ENCODE assay signal across 8 cellular contexts in the genomic region with DNA sequence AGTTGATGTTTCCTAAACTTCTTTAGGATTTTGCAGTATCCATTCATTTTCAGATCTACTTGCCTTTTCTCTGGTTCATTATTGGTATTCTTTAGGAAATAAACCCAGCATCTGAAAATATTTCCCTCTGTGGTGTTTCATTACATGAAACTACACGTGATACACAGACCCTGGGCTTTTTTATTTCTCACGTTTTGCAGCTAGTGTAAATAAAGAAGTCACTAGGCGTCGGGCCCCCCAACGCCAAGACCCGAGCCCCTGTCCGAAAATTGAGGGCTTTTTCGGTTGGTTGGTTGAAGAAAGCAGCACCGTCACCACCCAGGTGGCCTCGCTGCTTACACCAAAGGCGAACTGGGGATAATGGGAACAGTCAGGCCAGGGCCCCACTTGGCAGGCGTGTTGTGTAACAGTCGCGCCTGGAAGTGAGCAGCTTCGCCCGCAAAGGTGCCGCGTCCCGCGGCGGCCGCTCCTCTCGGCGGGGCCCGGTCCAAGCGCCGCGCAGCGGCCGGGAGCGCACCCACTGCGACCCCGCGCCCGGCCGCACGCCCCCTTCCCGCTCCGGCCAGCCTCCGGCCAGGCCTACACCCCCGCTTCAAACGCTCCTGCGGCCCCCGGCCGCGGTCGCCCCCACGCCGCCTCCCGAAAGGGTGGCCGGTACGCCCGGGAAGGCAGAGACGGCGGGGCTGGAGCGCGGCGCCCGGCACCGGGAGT. TPM values are rescaled to one million over a fixed set of nuclear protein-coding genes. Genes with fewer than 3 reads are reported as not detected.
DNase-seq lines count a peak whose midpoint lies in the region; ATAC-seq, FAIRE-seq and TF ChIP-seq lines count a peak whose summit lies in the region.

No MANE protein-coding gene starts in this region.

- H3K27ac ChIP-seq in duodenal mucosa (ENCODE audit: low read depth, low read length) (peak overlapping the region; percentile 96), right lobe of liver (peak overlapping the region; percentile 100)

- no peaks in the 10 kb centered on the region for H3K9me3 ChIP-seq in duodenal mucosa (ENCODE audit: control insufficient read depth in 1 of 2, low read length in 2 of 2)
- no peaks in the 10 kb centered on the region for H3K9me3 ChIP-seq in right lobe of liver

- intact Hi-C loops in right lobe of liver (cut with DNase I) = loop anchor here in 1 of 2 donors (10.0 kb wide), 2 partner anchors 133 to 187 kb away; a partner anchor contains a TSS

- TF ChIP-seq POLR2A in GM12891 (IDR thresholded peaks at IDR 0.05; ENCODE audit: low read depth, low read length) = peak; percentile 64; the same call in 1 of the 2 replicates
- peak; percentile 51 for TF ChIP-seq POLR2A in right lobe of liver (IDR thresholded peaks at IDR 0.05)

- peak; percentile 9 to 56 (median 26) for ATAC-seq in right lobe of liver

- DNase-seq in GM12891 (ENCODE audit: insufficient read length, low spot score) (no peak), NCI-H1105 (lab: John Stamatoyannopoulos, UW) (peak; percentile 43), right lobe of liver (peak; percentile 58 to 76 (median 72)), NCI-H524 treated with DMSO at 0.1 percent for 48 hours (lab: John Stamatoyannopoulos, UW) (no peak), NCI-H2196 (lab: John Stamatoyannopoulos, UW; ENCODE audit: unreplicated experiment) (no peak)
- DNase-seq in activated CD4-positive, alpha-beta T cell treated with anti-CD3 and anti-CD28 coated beads, Interleukin-2, amount 50 U/mL, for 48 hours = peak; percentile 40 to 58
- peak; percentile 32 to 42 for DNase-seq in stimulated activated CD4-positive, alpha-beta T cell treated with anti-CD3 and anti-CD28 coated beads, Interleukin-2, amount 100 ng/mL, for 48 hours

- FAIRE-seq in GM12891 (lab: Jason Lieb, UNC) = peak; percentile 75

- TF ChIP-seq CTCF in right lobe of liver (IDR thresholded peaks at IDR 0.05) = no peak

- H3K4me1 ChIP-seq in duodenal mucosa (ENCODE audit: control insufficient read depth in 1 of 2, insufficient read depth in 2 of 2, low read length in 2 of 2) (peaks cover 10 to 28% of the 10 kb centered on the region in 2 donors), right lobe of liver (peaks cover 0 to 27% (median 3%) of the 10 kb centered on the region in 4 donors)

- peak overlapping the region; percentile 97 to 99 for H3K9ac ChIP-seq in duodenal mucosa (ENCODE audit: low read depth in 1 of 2, low read length in 2 of 2)

- peak overlapping the region; percentile 82 to 92 for H3K4me3 ChIP-seq in duodenal mucosa (ENCODE audit: low read depth in 1 of 2, low read length in 2 of 2)
- peak overlapping the region; percentile 60 to 66 (median 60) for H3K4me3 ChIP-seq in right lobe of liver

- H3K36me3 ChIP-seq in duodenal mucosa (ENCODE audit: control insufficient read depth in 1 of 2, insufficient read depth in 2 of 2, low read length in 2 of 2) = no peaks in the 10 kb centered on the region
- H3K36me3 ChIP-seq in right lobe of liver = no peaks in the 10 kb centered on the region

- H3K27me3 ChIP-seq in duodenal mucosa (ENCODE audit: control insufficient read depth in 1 of 2, insufficient read depth in 2 of 2, low read length in 2 of 2) (no peaks in the 10 kb centered on the region), right lobe of liver (no peaks in the 10 kb centered on the region)

- WGBS in right lobe of liver (ENCODE audit: insufficient coverage, low coverage, low lambda C conversion rate, missing lambda C conversion rate) = 0% methylated on average over 14 of the region's 60 CpGs

TF ChIP-seq in GM12891, 5 proteins besides CTCF, POLR2A, EP300 and RAD21:
- no peak for TF ChIP-seq PAX5 (IDR thresholded peaks at IDR 0.05; ENCODE audit: insufficient read depth, low read length, severe bottlenecking)
- no peak for TF ChIP-seq SPI1 (IDR thresholded peaks at IDR 0.05; ENCODE audit: low read depth, low read length)
- TF ChIP-seq POU2F2 (IDR thresholded peaks at IDR 0.05; ENCODE audit: low read depth, low read length) = 0 out of 2 replicates have a peak, but pooled peaks have one; percentile 41
- TF ChIP-seq TAF1 (IDR thresholded peaks at IDR 0.05; ENCODE audit: low read depth, low read length) = peak; percentile 56; the same call in 1 of the 2 replicates
- TF ChIP-seq POLR2AphosphoS5 (IDR thresholded peaks at IDR 0.05; ENCODE audit: low read depth, low read length) = peak; percentile 70; the same call in 1 of the 2 replicates

RNA-seq across cellular contexts. Expression of a gene that starts 1.2 kb away (rescaled TPM):
- 22.6 TPM for polyA plus RNA-seq in GM12891 (2012; ENCODE audit: low read depth, missing spikeins)
- 10 to 100 TPM; 41.9 to 74.2 (median 48.4) TPM for total RNA-seq in right lobe of liver

RNA-seq across cellular contexts. Expression of a gene that starts 50.2 kb away (rescaled TPM):
- 9.9 TPM for polyA plus RNA-seq in GM12891 (2012; ENCODE audit: low read depth, missing spikeins)
- 10 to 100 TPM; 24.3 to 28.5 (median 26.8) TPM for total RNA-seq in right lobe of liver

Comparison
In these comparisons a context has a peak if more than half of its experiments do, and no peak if none do; other contexts are left out.
1. DNase-seq: peak in NCI-H1105 (single experiment), activated CD4-positive, alpha-beta T cell treated with anti-CD3 and anti-CD28 coated beads, Interleukin-2, amount 50 U/mL, for 48 hours (2 of 2), right lobe of liver (3 of 3) and stimulated activated CD4-positive, alpha-beta T cell treated with anti-CD3 and anti-CD28 coated beads, Interleukin-2, amount 100 ng/mL, for 48 hours (2 of 2); none in GM12891 (single experiment), NCI-H524 treated with DMSO at 0.1 percent for 48 hours (single experiment) and NCI-H2196 (single experiment).